Comparison of ENCODE assay signal across 1 cellular context in genomic region chr2:189762551-189763298, GRCh38.
TF ChIP-seq lines count a peak whose summit lies in the region.

A gene with protein sequence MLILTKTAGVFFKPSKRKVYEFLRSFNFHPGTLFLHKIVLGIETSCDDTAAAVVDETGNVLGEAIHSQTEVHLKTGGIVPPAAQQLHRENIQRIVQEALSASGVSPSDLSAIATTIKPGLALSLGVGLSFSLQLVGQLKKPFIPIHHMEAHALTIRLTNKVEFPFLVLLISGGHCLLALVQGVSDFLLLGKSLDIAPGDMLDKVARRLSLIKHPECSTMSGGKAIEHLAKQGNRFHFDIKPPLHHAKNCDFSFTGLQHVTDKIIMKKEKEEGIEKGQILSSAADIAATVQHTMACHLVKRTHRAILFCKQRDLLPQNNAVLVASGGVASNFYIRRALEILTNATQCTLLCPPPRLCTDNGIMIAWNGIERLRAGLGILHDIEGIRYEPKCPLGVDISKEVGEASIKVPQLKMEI (minus strand): TSS chr2:189762792. CDS start chr2:189761640, 1,152 bp downstream.

TF ChIP-seq in HepG2, 621 proteins besides CTCF, POLR2A, EP300 and RAD21 (continued from another document and continues in another):
- TF ChIP-seq, protein P1, sequence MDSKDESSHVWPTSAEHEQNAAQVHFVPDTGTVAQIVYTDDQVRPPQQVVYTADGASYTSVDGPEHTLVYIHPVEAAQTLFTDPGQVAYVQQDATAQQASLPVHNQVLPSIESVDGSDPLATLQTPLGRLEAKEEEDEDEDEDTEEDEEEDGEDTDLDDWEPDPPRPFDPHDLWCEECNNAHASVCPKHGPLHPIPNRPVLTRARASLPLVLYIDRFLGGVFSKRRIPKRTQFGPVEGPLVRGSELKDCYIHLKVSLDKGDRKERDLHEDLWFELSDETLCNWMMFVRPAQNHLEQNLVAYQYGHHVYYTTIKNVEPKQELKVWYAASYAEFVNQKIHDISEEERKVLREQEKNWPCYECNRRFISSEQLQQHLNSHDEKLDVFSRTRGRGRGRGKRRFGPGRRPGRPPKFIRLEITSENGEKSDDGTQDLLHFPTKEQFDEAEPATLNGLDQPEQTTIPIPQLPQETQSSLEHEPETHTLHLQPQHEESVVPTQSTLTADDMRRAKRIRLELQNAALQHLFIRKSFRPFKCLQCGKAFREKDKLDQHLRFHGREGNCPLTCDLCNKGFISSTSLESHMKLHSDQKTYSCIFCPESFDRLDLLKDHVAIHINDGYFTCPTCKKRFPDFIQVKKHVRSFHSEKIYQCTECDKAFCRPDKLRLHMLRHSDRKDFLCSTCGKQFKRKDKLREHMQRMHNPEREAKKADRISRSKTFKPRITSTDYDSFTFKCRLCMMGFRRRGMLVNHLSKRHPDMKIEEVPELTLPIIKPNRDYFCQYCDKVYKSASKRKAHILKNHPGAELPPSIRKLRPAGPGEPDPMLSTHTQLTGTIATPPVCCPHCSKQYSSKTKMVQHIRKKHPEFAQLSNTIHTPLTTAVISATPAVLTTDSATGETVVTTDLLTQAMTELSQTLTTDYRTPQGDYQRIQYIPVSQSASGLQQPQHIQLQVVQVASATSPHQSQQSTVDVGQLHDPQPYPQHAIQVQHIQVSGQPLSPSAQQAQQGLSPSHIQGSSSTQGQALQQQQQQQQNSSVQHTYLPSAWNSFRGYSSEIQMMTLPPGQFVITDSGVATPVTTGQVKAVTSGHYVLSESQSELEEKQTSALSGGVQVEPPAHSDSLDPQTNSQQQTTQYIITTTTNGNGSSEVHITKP (CRISPR knock-in tag; IDR thresholded peaks at IDR 0.05; ENCODE audit: low read depth), result no peak; the same call in 1 of the 2 replicates
- TF ChIP-seq PAXIP1 (CRISPR knock-in tag; conservative IDR thresholded peaks at IDR 0.05), result 0 out of 2 replicates have a peak, but pooled peaks have one; percentile 48
- TF ChIP-seq, protein P2, sequence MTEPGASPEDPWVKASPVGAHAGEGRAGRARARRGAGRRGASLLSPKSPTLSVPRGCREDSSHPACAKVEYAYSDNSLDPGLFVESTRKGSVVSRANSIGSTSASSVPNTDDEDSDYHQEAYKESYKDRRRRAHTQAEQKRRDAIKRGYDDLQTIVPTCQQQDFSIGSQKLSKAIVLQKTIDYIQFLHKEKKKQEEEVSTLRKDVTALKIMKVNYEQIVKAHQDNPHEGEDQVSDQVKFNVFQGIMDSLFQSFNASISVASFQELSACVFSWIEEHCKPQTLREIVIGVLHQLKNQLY (CRISPR knock-in tag; IDR thresholded peaks at IDR 0.05), result peak; percentile 25; the same call in 1 of the 2 replicates
- TF ChIP-seq NFE2 (CRISPR knock-in tag; IDR thresholded peaks at IDR 0.05), result no peak
- TF ChIP-seq ZNF672 (CRISPR knock-in tag; IDR thresholded peaks at IDR 0.05), result no peak
- peak; percentile 62; the same call in 1 of the 2 replicates for TF ChIP-seq ZNF703 (CRISPR knock-in tag; IDR thresholded peaks at IDR 0.05; ENCODE audit: borderline replicate concordance)
- TF ChIP-seq SRF (IDR thresholded peaks at IDR 0.05; ENCODE audit: low read depth, low read length), result no peak
- TF ChIP-seq CENPX (CRISPR knock-in tag; IDR thresholded peaks at IDR 0.05), result no peak
- peak; percentile 68; the same call in 1 of the 2 replicates for TF ChIP-seq POLR2AphosphoS2 (IDR thresholded peaks at IDR 0.05; ENCODE audit: low read depth, low read length)
- TF ChIP-seq FLYWCH1 (CRISPR knock-in tag; IDR thresholded peaks at IDR 0.05), result no peak
- TF ChIP-seq TRAFD1 (CRISPR knock-in tag; IDR thresholded peaks at IDR 0.05; ENCODE audit: borderline replicate concordance), result peak; percentile 46; the same call in 1 of the 2 replicates
- TF ChIP-seq HOXD1 (CRISPR knock-in tag; IDR thresholded peaks at IDR 0.05), result no peak
- TF ChIP-seq ZFX (CRISPR knock-in tag; IDR thresholded peaks at IDR 0.05; ENCODE audit: low read depth), result peak; percentile 92
- no peak for TF ChIP-seq ZBTB3 (CRISPR knock-in tag; IDR thresholded peaks at IDR 0.05; ENCODE audit: borderline replicate concordance, low read depth)
- TF ChIP-seq, protein P3, sequence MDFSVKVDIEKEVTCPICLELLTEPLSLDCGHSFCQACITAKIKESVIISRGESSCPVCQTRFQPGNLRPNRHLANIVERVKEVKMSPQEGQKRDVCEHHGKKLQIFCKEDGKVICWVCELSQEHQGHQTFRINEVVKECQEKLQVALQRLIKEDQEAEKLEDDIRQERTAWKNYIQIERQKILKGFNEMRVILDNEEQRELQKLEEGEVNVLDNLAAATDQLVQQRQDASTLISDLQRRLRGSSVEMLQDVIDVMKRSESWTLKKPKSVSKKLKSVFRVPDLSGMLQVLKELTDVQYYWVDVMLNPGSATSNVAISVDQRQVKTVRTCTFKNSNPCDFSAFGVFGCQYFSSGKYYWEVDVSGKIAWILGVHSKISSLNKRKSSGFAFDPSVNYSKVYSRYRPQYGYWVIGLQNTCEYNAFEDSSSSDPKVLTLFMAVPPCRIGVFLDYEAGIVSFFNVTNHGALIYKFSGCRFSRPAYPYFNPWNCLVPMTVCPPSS (IDR thresholded peaks at IDR 0.05), result no peak
- peak; percentile 94; the same call in 1 of the 2 replicates for TF ChIP-seq ZFP90 (CRISPR knock-in tag; IDR thresholded peaks at IDR 0.05; ENCODE audit: borderline replicate concordance)
- TF ChIP-seq SMYD3 (CRISPR knock-in tag; IDR thresholded peaks at IDR 0.05), result peak; percentile 93
- TF ChIP-seq, protein P4, sequence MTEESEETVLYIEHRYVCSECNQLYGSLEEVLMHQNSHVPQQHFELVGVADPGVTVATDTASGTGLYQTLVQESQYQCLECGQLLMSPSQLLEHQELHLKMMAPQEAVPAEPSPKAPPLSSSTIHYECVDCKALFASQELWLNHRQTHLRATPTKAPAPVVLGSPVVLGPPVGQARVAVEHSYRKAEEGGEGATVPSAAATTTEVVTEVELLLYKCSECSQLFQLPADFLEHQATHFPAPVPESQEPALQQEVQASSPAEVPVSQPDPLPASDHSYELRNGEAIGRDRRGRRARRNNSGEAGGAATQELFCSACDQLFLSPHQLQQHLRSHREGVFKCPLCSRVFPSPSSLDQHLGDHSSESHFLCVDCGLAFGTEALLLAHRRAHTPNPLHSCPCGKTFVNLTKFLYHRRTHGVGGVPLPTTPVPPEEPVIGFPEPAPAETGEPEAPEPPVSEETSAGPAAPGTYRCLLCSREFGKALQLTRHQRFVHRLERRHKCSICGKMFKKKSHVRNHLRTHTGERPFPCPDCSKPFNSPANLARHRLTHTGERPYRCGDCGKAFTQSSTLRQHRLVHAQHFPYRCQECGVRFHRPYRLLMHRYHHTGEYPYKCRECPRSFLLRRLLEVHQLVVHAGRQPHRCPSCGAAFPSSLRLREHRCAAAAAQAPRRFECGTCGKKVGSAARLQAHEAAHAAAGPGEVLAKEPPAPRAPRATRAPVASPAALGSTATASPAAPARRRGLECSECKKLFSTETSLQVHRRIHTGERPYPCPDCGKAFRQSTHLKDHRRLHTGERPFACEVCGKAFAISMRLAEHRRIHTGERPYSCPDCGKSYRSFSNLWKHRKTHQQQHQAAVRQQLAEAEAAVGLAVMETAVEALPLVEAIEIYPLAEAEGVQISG (CRISPR knock-in tag; IDR thresholded peaks at IDR 0.05), result peak; percentile 98
- TF ChIP-seq HNRNPLL (IDR thresholded peaks at IDR 0.05; ENCODE audit: low read depth, low read length, poor library complexity, severe bottlenecking), result peak; percentile 91
- TF ChIP-seq, protein P5, sequence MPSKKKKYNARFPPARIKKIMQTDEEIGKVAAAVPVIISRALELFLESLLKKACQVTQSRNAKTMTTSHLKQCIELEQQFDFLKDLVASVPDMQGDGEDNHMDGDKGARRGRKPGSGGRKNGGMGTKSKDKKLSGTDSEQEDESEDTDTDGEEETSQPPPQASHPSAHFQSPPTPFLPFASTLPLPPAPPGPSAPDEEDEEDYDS (CRISPR knock-in tag; IDR thresholded peaks at IDR 0.05), result peak; percentile 71
- TF ChIP-seq, protein P6, sequence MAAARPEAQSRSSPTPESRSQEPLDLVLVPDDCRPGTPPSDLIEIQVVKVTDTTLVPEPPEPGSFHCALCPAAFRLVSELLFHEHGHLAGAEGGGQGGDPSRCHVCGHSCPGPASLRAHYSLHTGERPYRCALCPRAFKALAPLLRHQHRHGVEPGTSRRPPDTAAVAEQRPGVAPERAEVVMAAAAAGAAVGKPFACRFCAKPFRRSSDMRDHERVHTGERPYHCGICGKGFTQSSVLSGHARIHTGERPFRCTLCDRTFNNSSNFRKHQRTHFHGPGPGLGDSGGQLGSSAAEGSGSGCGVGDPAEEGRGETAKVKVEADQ (CRISPR knock-in tag; IDR thresholded peaks at IDR 0.05; ENCODE audit: borderline replicate concordance), result peak; percentile 47; the same call in 1 of the 2 replicates
- TF ChIP-seq NCOA1 (CRISPR knock-in tag; IDR thresholded peaks at IDR 0.05), result 0 out of 2 replicates have a peak, but pooled peaks have one; percentile 48
- TF ChIP-seq ATF7-NPFF (CRISPR knock-in tag; IDR thresholded peaks at IDR 0.05; ENCODE audit: low read depth), result peak; percentile 59
- 0 out of 2 replicates have a peak, but pooled peaks have one; percentile 63 for TF ChIP-seq ZBED4 (CRISPR knock-in tag; IDR thresholded peaks at IDR 0.05; ENCODE audit: borderline replicate concordance)
- TF ChIP-seq, protein P7, sequence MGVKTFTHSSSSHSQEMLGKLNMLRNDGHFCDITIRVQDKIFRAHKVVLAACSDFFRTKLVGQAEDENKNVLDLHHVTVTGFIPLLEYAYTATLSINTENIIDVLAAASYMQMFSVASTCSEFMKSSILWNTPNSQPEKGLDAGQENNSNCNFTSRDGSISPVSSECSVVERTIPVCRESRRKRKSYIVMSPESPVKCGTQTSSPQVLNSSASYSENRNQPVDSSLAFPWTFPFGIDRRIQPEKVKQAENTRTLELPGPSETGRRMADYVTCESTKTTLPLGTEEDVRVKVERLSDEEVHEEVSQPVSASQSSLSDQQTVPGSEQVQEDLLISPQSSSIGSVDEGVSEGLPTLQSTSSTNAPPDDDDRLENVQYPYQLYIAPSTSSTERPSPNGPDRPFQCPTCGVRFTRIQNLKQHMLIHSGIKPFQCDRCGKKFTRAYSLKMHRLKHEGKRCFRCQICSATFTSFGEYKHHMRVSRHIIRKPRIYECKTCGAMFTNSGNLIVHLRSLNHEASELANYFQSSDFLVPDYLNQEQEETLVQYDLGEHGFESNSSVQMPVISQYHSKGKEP (CRISPR knock-in tag; IDR thresholded peaks at IDR 0.05), result no peak
- no peak; the same call in 1 of the 2 replicates for TF ChIP-seq GTF3A (CRISPR knock-in tag; conservative IDR thresholded peaks at IDR 0.05)
- no peak for TF ChIP-seq ONECUT2 (CRISPR knock-in tag; IDR thresholded peaks at IDR 0.05)
- peak; percentile 20 for TF ChIP-seq SKI (IDR thresholded peaks at IDR 0.05; ENCODE audit: partially characterized antibody)
- peak; percentile 60; the same call in 1 of the 2 replicates for TF ChIP-seq ZNF430 (CRISPR knock-in tag; IDR thresholded peaks at IDR 0.05)
- no peak for TF ChIP-seq ZNF296 (CRISPR knock-in tag; conservative IDR thresholded peaks at IDR 0.05)
- no peak for TF ChIP-seq ZNF253 (CRISPR knock-in tag; IDR thresholded peaks at IDR 0.05; ENCODE audit: borderline replicate concordance)
- peak; percentile 84 for TF ChIP-seq KLF6 (CRISPR knock-in tag; IDR thresholded peaks at IDR 0.05)
